ENCODE assay signal across 35 cellular contexts in genomic region chr16:76857402-76857801, GRCh38.
"Had no signal": no experiment of that assay in that cellular context is flagged by ENCODE, and none has a peak within 500 bp of the region (broad histone marks: within the 10 kb centered on the region; RNA-seq: fewer than 3 reads in every experiment).

No MANE protein-coding gene starts in this region.

- H3K9ac ChIP-seq: KMS-11 had no signal

- H3K36me3 ChIP-seq: MG63 had no signal

- H3K27me3 ChIP-seq: MG63 had no signal

- DNase-seq: Karpas-422, Kasumi-1, MG63, MM.1S, MV-4-11, NCI-H1048, NCI-H1092, NCI-H1092 treated with DMSO at 0.1 percent for 48 hours, NCI-H1105, NCI-H1105 treated with DMSO at 0.1 percent for 48 hours, NCI-H1417, NCI-H1417 treated with DMSO at 0.1 percent for 48 hours, NCI-H1436, NCI-H1436 treated with DMSO at 0.1 percent for 48 hours, NCI-H146, NCI-H1694, NCI-H1694 treated with DMSO at 0.1 percent for 48 hours, NCI-H187, NCI-H187 treated with DMSO at 0.1 percent for 48 hours, NCI-H1930, NCI-H2029, NCI-H2029 treated with DMSO at 0.1 percent for 48 hours, NCI-H2081, NCI-H2081 treated with DMSO at 0.1 percent for 48 hours, NCI-H2107, NCI-H2171, NCI-H2171 treated with DMSO at 0.1 percent for 48 hours, NCI-H2227 treated with DMSO at 0.1 percent for 48 hours, NCI-H226, NCI-H345, NCI-H446, NCI-H446 treated with DMSO at 0.1 percent for 48 hours, NCI-H510A, NCI-H510A treated with DMSO at 0.1 percent for 48 hours had no signal

- H3K4me2 ChIP-seq: KMS-11 had no signal

- H3K27ac ChIP-seq: KMS-11 had no signal

- H3K4me3 ChIP-seq: MG63 had no signal

- H3K9me3 ChIP-seq: MG63 had no signal
